Comparison of ENCODE assay signal across 9 cellular contexts in the genomic region with DNA sequence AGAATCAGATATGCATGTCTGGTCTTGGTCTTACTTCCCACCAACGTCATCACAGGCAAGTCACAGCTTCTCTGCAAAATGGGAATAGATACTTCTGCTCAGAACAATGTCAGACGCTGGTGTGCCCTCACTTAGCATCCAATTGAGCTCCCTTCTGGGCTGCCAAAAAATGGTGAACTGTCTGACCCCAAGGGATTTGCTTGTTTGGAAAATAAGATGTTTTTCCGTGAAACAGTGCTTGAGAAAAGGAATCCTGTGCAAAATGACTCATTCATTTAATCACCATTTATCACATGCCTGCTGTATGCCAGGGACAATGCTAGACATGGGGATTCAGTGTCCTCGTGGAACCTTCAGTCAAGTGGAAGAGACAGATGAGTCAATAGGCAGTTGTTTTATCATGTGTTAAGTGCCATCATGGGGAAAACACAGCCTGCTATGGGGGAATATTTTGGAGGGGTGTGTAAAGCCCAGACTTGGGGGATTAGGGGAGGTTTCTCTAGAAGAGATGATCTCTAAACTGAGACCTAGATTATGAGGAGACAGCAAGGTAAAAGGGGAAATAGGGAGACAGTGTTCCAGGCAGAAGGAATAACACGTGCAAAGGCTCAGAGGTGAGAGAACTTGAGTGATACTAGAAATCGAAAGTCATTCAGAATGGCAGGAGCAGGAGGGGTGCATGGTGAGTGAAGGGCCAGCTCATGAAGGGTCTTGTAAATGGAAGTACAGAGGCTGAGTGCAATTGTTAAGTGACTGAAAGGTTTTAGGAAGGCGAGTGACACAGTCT. TPM values are rescaled to one million over a fixed set of nuclear protein-coding genes. Genes with fewer than 3 reads are reported as not detected.
A peak's percentile ranks its signal among the peaks of the same experiment; 100 is the strongest.
DNase-seq lines count a peak whose midpoint lies in the region; ATAC-seq and TF ChIP-seq lines count a peak whose summit lies in the region.
"Had no signal": no experiment of that assay in that cellular context is flagged by ENCODE, and none has a peak within 500 bp of the region (broad histone marks: within the 10 kb centered on the region; RNA-seq: fewer than 3 reads in every experiment).

No MANE protein-coding gene starts in this region.

- no peaks in the 10 kb centered on the region for H3K36me3 Mint-ChIP-seq in stimulated activated naive CD8-positive, alpha-beta T cell treated with anti-CD3 and anti-CD28 coated beads, Interleukin-15, Interleukin-2, amounts not matched to agents 100 ng/mL and 50 ng/mL, for 24 hours (ENCODE audit: low read depth)
- peaks cover 4% of the 10 kb centered on the region for H3K36me3 Mint-ChIP-seq in T-helper 17 cell (ENCODE audit: low read depth)

- no peak for ATAC-seq in stimulated activated naive CD8-positive, alpha-beta T cell treated with anti-CD3 and anti-CD28 coated beads, Interleukin-15, Interleukin-2, amounts not matched to agents 100 U/mL and 50 U/mL, for 24 hours
- ATAC-seq in T-helper 17 cell (no peak), left lung (peak; percentile 23), GM18520 (IDR thresholded peaks at IDR 0.05; ENCODE audit: unreplicated experiment) (no peak)

- no peak for DNase-seq in stimulated activated naive CD8-positive, alpha-beta T cell treated with anti-CD3 and anti-CD28 coated beads, Interleukin-15, Interleukin-2, amounts not matched to agents 100 U/mL and 50 U/mL, for 24 hours
- DNase-seq in T-helper 17 cell = no peak
- DNase-seq in left lung = no peak
- DNase-seq in HPDE6-E6E7 (ENCODE audit: extremely low spot score) = no peak
- DNase-seq in NCI-H526 treated with DMSO at 0.1 percent for 48 hours (lab: John Stamatoyannopoulos, UW) = no peak
- DNase-seq in globus pallidus (ENCODE audit: low spot score) = no peak

- no peaks in the 10 kb centered on the region for H3K36me3 ChIP-seq in left lung

- peaks cover 33% of the 10 kb centered on the region for H3K4me1 Mint-ChIP-seq in stimulated activated naive CD8-positive, alpha-beta T cell treated with anti-CD3 and anti-CD28 coated beads, Interleukin-15, Interleukin-2, amounts not matched to agents 100 ng/mL and 50 ng/mL, for 24 hours (ENCODE audit: low read depth)
- H3K4me1 Mint-ChIP-seq in T-helper 17 cell = peaks cover 32% of the 10 kb centered on the region

- intact Hi-C loops in left lung (cut with DNase I) = no loop called here

- H3K27ac Mint-ChIP-seq in stimulated activated naive CD8-positive, alpha-beta T cell treated with anti-CD3 and anti-CD28 coated beads, Interleukin-15, Interleukin-2, amounts not matched to agents 100 ng/mL and 50 ng/mL, for 24 hours = peak overlapping the region; percentile 77
- H3K27ac Mint-ChIP-seq in T-helper 17 cell = peak overlapping the region; percentile 34

- H3K9me3 ChIP-seq in T-helper 17 cell (ENCODE audit: control insufficient read depth, low read length, poor library complexity, severe bottlenecking) (no peaks in the 10 kb centered on the region), left lung (no peaks in the 10 kb centered on the region)

- peaks cover 18 to 41% of the 10 kb centered on the region in 2 donors for H3K27me3 ChIP-seq in left lung

- H3K4me3 ChIP-seq in left lung = no peak overlapping the region

- peaks cover 40% of the 10 kb centered on the region for H3K27me3 Mint-ChIP-seq in stimulated activated naive CD8-positive, alpha-beta T cell treated with anti-CD3 and anti-CD28 coated beads, Interleukin-15, Interleukin-2, amounts not matched to agents 100 ng/mL and 50 ng/mL, for 24 hours
- H3K27me3 Mint-ChIP-seq in T-helper 17 cell = peaks cover 8% of the 10 kb centered on the region

- H3K4me3 Mint-ChIP-seq in stimulated activated naive CD8-positive, alpha-beta T cell treated with anti-CD3 and anti-CD28 coated beads, Interleukin-15, Interleukin-2, amounts not matched to agents 100 ng/mL and 50 ng/mL, for 24 hours = peak overlapping the region; percentile 38
- peak overlapping the region; percentile 19 for H3K4me3 Mint-ChIP-seq in T-helper 17 cell

- H3K9me3 Mint-ChIP-seq in stimulated activated naive CD8-positive, alpha-beta T cell treated with anti-CD3 and anti-CD28 coated beads, Interleukin-15, Interleukin-2, amounts not matched to agents 100 ng/mL and 50 ng/mL, for 24 hours = no peaks in the 10 kb centered on the region

- peaks cover 7 to 25% of the 10 kb centered on the region in 2 donors for H3K4me1 ChIP-seq in left lung

- no peak overlapping the region for H3K27ac ChIP-seq in left lung
- H3K27ac ChIP-seq: VCaP had no signal

- TF ChIP-seq CTCF in left lung (IDR thresholded peaks at IDR 0.05) = no peak

RNA-seq across cellular contexts. Expression of a gene that starts 3.8 kb away (rescaled TPM):
- total RNA-seq in T-helper 17 cell (1 to 10 TPM; 1.5 to 2.3 TPM), left lung (under 1 TPM; 0.06 to 0.39 TPM)
